Comparison of ENCODE assay signal across 16 cellular contexts in genomic region chr9:113919422-113919821, GRCh38.
"Had no signal": no experiment of that assay in that cellular context is flagged by ENCODE, and none has a peak within 500 bp of the region (broad histone marks: within the 10 kb centered on the region; RNA-seq: fewer than 3 reads in every experiment).

No MANE protein-coding gene starts in this region.

- H3K27ac ChIP-seq: brain microvascular endothelial cell, sigmoid colon, upper lobe of left lung had no signal

- DNase-seq: activated CD4-positive, alpha-beta T cell treated with anti-CD3 and anti-CD28 coated beads, Interleukin-2, amount 50 U/mL, for 48 hours; activated effector memory CD4-positive, alpha-beta T cell treated with Interleukin-2 at 50 U/mL for 16 hours; activated naive CD4-positive, alpha-beta T cell treated with anti-CD3 and anti-CD28 coated beads, Interleukin-2, amount 10 ng/mL, durations not matched to agents 7 days and 5 days; activated naive CD8-positive, alpha-beta T cell treated with anti-CD3 and anti-CD28 coated beads, Interleukin-2, amount 50 U/mL, for 24 hours; activated T-cell treated with anti-CD3 and anti-CD28 coated beads, Interleukin-2, amount 50 U/mL, for 72 hours; brain microvascular endothelial cell; effector memory CD4-positive, alpha-beta T cell; foreskin melanocyte; sigmoid colon; stimulated activated CD4-positive, alpha-beta T cell treated with anti-CD3 and anti-CD28 coated beads, Interleukin-15, amount 100 ng/mL, for 24 hours; stimulated activated CD8-positive, alpha-beta memory T cell treated with anti-CD3 and anti-CD28 coated beads, Interleukin-4, amount 100 ng/mL, for 48 hours; stimulated activated naive B cell treated with anti-CD40 and anti-IgM and Interleukin-4, amounts not matched to agents 10 μg/mL and 1 μg/mL and 100 μg/mL, for 72 hours; T-helper 9 cell had no signal

- ATAC-seq: activated naive CD8-positive, alpha-beta T cell treated with anti-CD3 and anti-CD28 coated beads, Interleukin-2, amount 50 U/mL, for 24 hours; activated T-cell treated with anti-CD3 and anti-CD28 coated beads, Interleukin-2, amount 50 U/mL, for 72 hours; stimulated activated naive B cell treated with anti-CD40 and anti-IgM and Interleukin-4, amounts not matched to agents 10 μg/mL and 1 μg/mL and 100 μg/mL, for 72 hours had no signal

- H3K9me3 ChIP-seq: upper lobe of left lung had no signal

- H3K36me3 Mint-ChIP-seq: activated naive CD4-positive, alpha-beta T cell treated with anti-CD3 and anti-CD28 coated beads, Interleukin-2, amount 10 ng/mL, durations not matched to agents 7 days and 5 days had no signal

- H3K4me1 Mint-ChIP-seq: activated naive CD4-positive, alpha-beta T cell treated with anti-CD3 and anti-CD28 coated beads, Interleukin-2, amount 10 ng/mL, durations not matched to agents 7 days and 5 days; activated naive CD8-positive, alpha-beta T cell treated with anti-CD3 and anti-CD28 coated beads, Interleukin-2, amount 50 U/mL, for 24 hours had no signal

- H3K27me3 ChIP-seq: brain microvascular endothelial cell, sigmoid colon, upper lobe of left lung had no signal

- H3K4me3 ChIP-seq: sigmoid colon, smooth muscle cell, upper lobe of left lung had no signal

- H3K4me3 Mint-ChIP-seq: activated naive CD4-positive, alpha-beta T cell treated with anti-CD3 and anti-CD28 coated beads, Interleukin-2, amount 10 ng/mL, durations not matched to agents 7 days and 5 days; activated naive CD8-positive, alpha-beta T cell treated with anti-CD3 and anti-CD28 coated beads, Interleukin-2, amount 50 U/mL, for 24 hours; activated T-cell treated with anti-CD3 and anti-CD28 coated beads, Interleukin-2, amount 50 U/mL, for 72 hours; memory B cell; stimulated activated naive B cell treated with anti-CD40 and anti-IgM and Interleukin-4, amounts not matched to agents 10 μg/mL and 1 μg/mL and 100 μg/mL, for 72 hours had no signal

- H3K36me3 ChIP-seq: brain microvascular endothelial cell, sigmoid colon, upper lobe of left lung had no signal

- H3K9me3 Mint-ChIP-seq: activated naive CD4-positive, alpha-beta T cell treated with anti-CD3 and anti-CD28 coated beads, Interleukin-2, amount 10 ng/mL, durations not matched to agents 7 days and 5 days had no signal

- H3K27ac Mint-ChIP-seq: activated naive CD4-positive, alpha-beta T cell treated with anti-CD3 and anti-CD28 coated beads, Interleukin-2, amount 10 ng/mL, durations not matched to agents 7 days and 5 days; activated naive CD8-positive, alpha-beta T cell treated with anti-CD3 and anti-CD28 coated beads, Interleukin-2, amount 50 U/mL, for 24 hours; activated T-cell treated with anti-CD3 and anti-CD28 coated beads, Interleukin-2, amount 50 U/mL, for 72 hours; memory B cell; stimulated activated naive B cell treated with anti-CD40 and anti-IgM and Interleukin-4, amounts not matched to agents 10 μg/mL and 1 μg/mL and 100 μg/mL, for 72 hours had no signal

- H3K27me3 Mint-ChIP-seq: activated naive CD8-positive, alpha-beta T cell treated with anti-CD3 and anti-CD28 coated beads, Interleukin-2, amount 50 U/mL, for 24 hours; stimulated activated naive B cell treated with anti-CD40 and anti-IgM and Interleukin-4, amounts not matched to agents 10 μg/mL and 1 μg/mL and 100 μg/mL, for 72 hours had no signal

- H3K4me1 ChIP-seq: upper lobe of left lung had no signal
